ENCODE assay signal across 11 cellular contexts in the genomic region with DNA sequence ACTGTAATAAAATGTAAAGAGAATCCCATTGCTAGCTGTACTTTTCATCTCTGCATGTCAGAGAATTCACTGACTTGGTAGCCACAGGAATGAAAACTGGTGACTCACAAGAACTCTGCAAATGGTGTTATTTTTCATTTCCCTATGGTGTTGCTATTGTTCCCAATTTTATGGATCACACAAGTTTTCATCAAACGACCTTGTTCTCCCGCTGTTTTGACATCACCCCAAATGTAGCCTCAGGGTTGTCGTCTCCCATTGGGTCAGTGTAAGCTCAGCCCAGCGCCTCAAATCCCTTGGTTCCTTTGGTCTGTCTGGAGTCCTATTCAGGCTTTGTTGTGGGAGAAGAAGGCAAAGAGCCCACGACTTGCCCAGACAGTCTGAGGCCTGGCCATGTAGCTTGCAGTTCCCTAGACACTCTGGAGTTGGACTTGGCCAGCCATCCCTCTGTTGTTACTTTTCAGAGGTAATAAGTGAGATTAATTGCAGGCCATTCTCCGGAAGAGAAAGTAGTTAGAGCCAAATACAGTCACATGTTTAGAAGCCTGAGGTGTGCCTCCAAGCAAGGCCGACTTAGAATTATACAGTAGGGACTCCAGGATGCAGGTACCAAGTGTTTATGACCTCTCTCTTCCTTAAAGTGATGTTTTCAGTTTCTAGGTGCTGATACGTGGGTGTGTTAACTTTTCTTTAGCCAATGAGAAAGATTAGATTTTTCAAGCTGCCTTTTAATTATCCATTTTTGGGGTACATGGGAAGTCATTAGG.
DNase-seq lines count a peak whose midpoint lies in the region; ATAC-seq and TF ChIP-seq lines count a peak whose summit lies in the region.
"Had no signal": no experiment of that assay in that cellular context is flagged by ENCODE, and none has a peak within 500 bp of the region (broad histone marks: within the 10 kb centered on the region; RNA-seq: fewer than 3 reads in every experiment).

No MANE protein-coding gene starts in this region.

- H3K4me1 ChIP-seq in RWPE2 (ENCODE audit: insufficient read depth, poor library complexity, severe bottlenecking) (peaks cover 32% of the 10 kb centered on the region), osteoblast (ENCODE audit: insufficient read depth, low read length) (peaks cover 33% of the 10 kb centered on the region)

- H3K79me2 ChIP-seq in osteoblast (ENCODE audit: insufficient read depth, low read length), result no peaks in the 10 kb centered on the region

- H2AFZ ChIP-seq in osteoblast (ENCODE audit: low read length), result peak overlapping the region; percentile 81

- TF ChIP-seq CTCF in BJ (IDR thresholded peaks at IDR 0.05; ENCODE audit: insufficient read depth, low read depth, low read length) (no peak), RWPE2 (IDR thresholded peaks at IDR 0.05; ENCODE audit: poor library complexity, severe bottlenecking) (no peak), osteoblast (IDR thresholded peaks at IDR 0.05; ENCODE audit: extremely low read depth, low read depth, low read length) (no peak)

- H3K27me3 ChIP-seq in BJ (ENCODE audit: control insufficient read depth, insufficient read depth, low read length) (no peaks in the 10 kb centered on the region), RWPE2 (ENCODE audit: insufficient read depth, poor library complexity, severe bottlenecking) (no peaks in the 10 kb centered on the region), osteoblast (ENCODE audit: insufficient read depth, low read length) (no peaks in the 10 kb centered on the region)
- H3K27me3 ChIP-seq: gastrocnemius medialis had no signal

- no peaks in the 10 kb centered on the region for H3K9me3 ChIP-seq in RWPE2 (ENCODE audit: severe bottlenecking)
- no peaks in the 10 kb centered on the region for H3K9me3 ChIP-seq in osteoblast (ENCODE audit: low read depth, low read length)
- H3K9me3 ChIP-seq: gastrocnemius medialis had no signal

- POLR2A ChIA-PET in BJ (lab: Charles Lee), result interaction anchor here (0.6 to 1.0 kb wide), 3 partner anchors 9 to 166 kb away, joined by 3 to 4 read pairs (median 3); no protein-coding TSS in a partner anchor

- no peaks in the 10 kb centered on the region for H3K36me3 ChIP-seq in BJ (ENCODE audit: control insufficient read depth, insufficient read depth, low read length)
- peaks cover 33% of the 10 kb centered on the region for H3K36me3 ChIP-seq in RWPE2 (ENCODE audit: low read depth)
- peaks cover 6% of the 10 kb centered on the region for H3K36me3 ChIP-seq in osteoblast (ENCODE audit: insufficient read depth, low read length)
- H3K36me3 ChIP-seq: gastrocnemius medialis had no signal

- no peaks in the 10 kb centered on the region for H4K20me1 ChIP-seq in osteoblast (ENCODE audit: insufficient read depth, low read length)

- no peak overlapping the region for H3K4me3 ChIP-seq in BJ (ENCODE audit: low read depth, low read length)
- no peak overlapping the region for H3K4me3 ChIP-seq in RWPE2 (ENCODE audit: severe bottlenecking)
- no peak overlapping the region for H3K4me3 ChIP-seq in osteoblast (ENCODE audit: insufficient read depth, low read length)
- H3K4me3 ChIP-seq: gastrocnemius medialis had no signal

- DNase-seq in BJ (ENCODE audit: low read depth) (peak; percentile 51), RWPE2 (ENCODE audit: low spot score) (no peak), fibroblast of peridontal ligament (ENCODE audit: extremely low read depth) (peak; percentile 83), osteoblast (ENCODE audit: insufficient read length, low spot score, missing footprints) (peak; percentile 89), NOMO-1 (lab: John Stamatoyannopoulos, UW; ENCODE audit: unreplicated experiment in 2 of 2) (no peak)
- DNase-seq: gastrocnemius medialis, H9, natural killer cell had no signal

- H3K27ac ChIP-seq in RWPE2 (ENCODE audit: poor library complexity, severe bottlenecking), result peak overlapping the region; percentile 75
- H3K27ac ChIP-seq in osteoblast (ENCODE audit: low read depth, low read length), result peak overlapping the region; percentile 95

- ATAC-seq in RWPE2 (ENCODE audit: low read depth), result peak; percentile 82
- no peak for ATAC-seq in GM18519 (IDR thresholded peaks at IDR 0.05; ENCODE audit: low FRiP score, unreplicated experiment)
- no peak for ATAC-seq in HG03025 (IDR thresholded peaks at IDR 0.05; ENCODE audit: low FRiP score, unreplicated experiment)
- no peak for ATAC-seq in HG03442 (IDR thresholded peaks at IDR 0.05; ENCODE audit: unreplicated experiment)
- ATAC-seq: natural killer cell had no signal

- CTCF ChIA-PET in BJ (lab: Yijun Ruan, JAX), result interaction anchor here (0.9 to 2.3 kb wide), 7 partner anchors 9 to 160 kb away, joined by 3 to 10 read pairs (median 4); a partner anchor contains a TSS

- H3K4me2 ChIP-seq in osteoblast (ENCODE audit: insufficient read depth, low read length), result peak overlapping the region; percentile 67

Comparison
In these comparisons a context has a peak if more than half of its experiments do, and no peak if none do; other contexts are left out.
1. DNase-seq: peak in BJ (single experiment), fibroblast of peridontal ligament (single experiment) and osteoblast (single experiment); none in RWPE2 (single experiment) and NOMO-1 (0 of 2).